14 cellular contexts compared by ENCODE assay signal in genomic region chr15:47296911-47297310, GRCh38.
DNase-seq lines count a peak whose midpoint lies in the region; ATAC-seq and TF ChIP-seq lines count a peak whose summit lies in the region.
"Had no signal": no experiment of that assay in that cellular context is flagged by ENCODE, and none has a peak within 500 bp of the region (broad histone marks: within the 10 kb centered on the region; RNA-seq: fewer than 3 reads in every experiment).

No MANE protein-coding gene starts in this region.

- CTCF ChIA-PET in activated CD4-positive, alpha-beta T cell treated with anti-CD3 and anti-CD28 coated beads for 36 hours (lab: Charles Lee), result no interaction called here

- peak; percentile 6 for DNase-seq in Daoy (ENCODE audit: low read depth)
- DNase-seq in M059J (ENCODE audit: low read depth), result peak; percentile 5
- DNase-seq in amniotic epithelial cell (ENCODE audit: low read depth), result peak; percentile 59
- no peak for DNase-seq in glutamatergic neuron
- no peak for DNase-seq in NCI-H526 treated with DMSO at 0.1 percent for 48 hours (lab: John Stamatoyannopoulos, UW)
- DNase-seq in activated CD4-positive, alpha-beta T cell treated with anti-CD3 and anti-CD28 coated beads for 36 hours, result no peak
- no peak for DNase-seq in activated CD8-positive, alpha-beta memory T cell treated with anti-CD3 and anti-CD28 coated beads, Interleukin-2, amount 50 U/mL, for 4 hours
- DNase-seq: AML-193; Caco-2; CD4-positive, alpha-beta T cell; DMS79; EL; GM23248 had no signal

- peak overlapping the region; percentile 1 for H3K4me3 Mint-ChIP-seq in glutamatergic neuron (ENCODE audit: unreplicated experiment)
- H3K4me3 Mint-ChIP-seq in activated CD4-positive, alpha-beta T cell treated with anti-CD3 and anti-CD28 coated beads for 36 hours, result no peak overlapping the region
- H3K4me3 Mint-ChIP-seq: CD4-positive, alpha-beta T cell had no signal

- POLR2A ChIA-PET in activated CD4-positive, alpha-beta T cell treated with anti-CD3 and anti-CD28 coated beads for 36 hours (lab: Charles Lee), result no interaction called here

- H3K27ac Mint-ChIP-seq in glutamatergic neuron (ENCODE audit: unreplicated experiment), result peak overlapping the region; percentile 7
- H3K27ac Mint-ChIP-seq in activated CD4-positive, alpha-beta T cell treated with anti-CD3 and anti-CD28 coated beads for 36 hours, result no peak overlapping the region
- H3K27ac Mint-ChIP-seq: CD4-positive, alpha-beta T cell had no signal

- TF ChIP-seq CTCF in glutamatergic neuron (IDR thresholded peaks at IDR 0.05; ENCODE audit: partially characterized antibody, unreplicated experiment), result no peak

- peaks cover 25% of the 10 kb centered on the region for H3K27me3 Mint-ChIP-seq in glutamatergic neuron (ENCODE audit: unreplicated experiment)
- H3K27me3 Mint-ChIP-seq in activated CD4-positive, alpha-beta T cell treated with anti-CD3 and anti-CD28 coated beads for 36 hours, result no peaks in the 10 kb centered on the region
- H3K27me3 Mint-ChIP-seq: CD4-positive, alpha-beta T cell had no signal

- peaks cover 29% of the 10 kb centered on the region for H3K9me3 Mint-ChIP-seq in glutamatergic neuron (ENCODE audit: unreplicated experiment)
- no peaks in the 10 kb centered on the region for H3K9me3 Mint-ChIP-seq in activated CD4-positive, alpha-beta T cell treated with anti-CD3 and anti-CD28 coated beads for 36 hours (ENCODE audit: low read depth)

- intact Hi-C loops in activated CD4-positive, alpha-beta T cell treated with anti-CD3 and anti-CD28 coated beads for 36 hours (cut with DNase I, micrococcal nuclease), result no loop called here

- H3K4me1 Mint-ChIP-seq in glutamatergic neuron (ENCODE audit: low read depth, unreplicated experiment), result peaks cover 80% of the 10 kb centered on the region
- H3K4me1 Mint-ChIP-seq in activated CD4-positive, alpha-beta T cell treated with anti-CD3 and anti-CD28 coated beads for 36 hours, result no peaks in the 10 kb centered on the region

- ATAC-seq in activated CD4-positive, alpha-beta T cell treated with anti-CD3 and anti-CD28 coated beads for 36 hours, result no peak
- ATAC-seq: A549 had no signal

- H3K36me3 Mint-ChIP-seq in glutamatergic neuron (ENCODE audit: unreplicated experiment), result no peaks in the 10 kb centered on the region
- no peaks in the 10 kb centered on the region for H3K36me3 Mint-ChIP-seq in activated CD4-positive, alpha-beta T cell treated with anti-CD3 and anti-CD28 coated beads for 36 hours (ENCODE audit: low read depth)

Comparison
In these comparisons a context has a peak if more than half of its experiments do, and no peak if none do; other contexts are left out.
1. DNase-seq: peak in Daoy (single experiment), M059J (single experiment) and amniotic epithelial cell (single experiment); none in glutamatergic neuron (single experiment), NCI-H526 treated with DMSO at 0.1 percent for 48 hours (single experiment), activated CD4-positive, alpha-beta T cell treated with anti-CD3 and anti-CD28 coated beads for 36 hours (single experiment) and activated CD8-positive, alpha-beta memory T cell treated with anti-CD3 and anti-CD28 coated beads, Interleukin-2, amount 50 U/mL, for 4 hours (single experiment).